In the genomic region with DNA sequence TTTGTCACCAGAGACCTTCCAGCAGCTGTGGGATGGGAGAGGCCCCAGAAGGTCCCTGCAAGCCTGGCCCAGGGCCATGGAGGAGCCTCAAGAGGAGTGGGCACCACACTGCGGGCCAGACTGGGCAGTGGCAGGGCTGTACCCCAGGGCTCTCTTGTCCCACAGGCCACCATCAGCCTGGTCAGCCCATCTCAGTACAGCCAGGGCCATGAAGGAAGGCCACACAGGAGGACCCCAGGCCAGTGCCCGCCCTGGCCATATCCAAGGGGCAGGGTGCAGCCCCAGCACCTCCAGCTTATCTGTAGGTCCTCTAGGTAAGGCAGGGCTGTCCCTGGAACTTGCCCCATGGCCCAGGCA, we compare ENCODE assay signal across 1 cellular context.
TF ChIP-seq lines count a peak whose summit lies in the region.

No MANE protein-coding gene starts in this region.

TF ChIP-seq in K562, 482 proteins besides CTCF, POLR2A, EP300 and RAD21:
- TF ChIP-seq KDM5B (IDR thresholded peaks at IDR 0.05; ENCODE audit: insufficient replicate concordance, low read depth, low read length) (peak; percentile 36), ZNF133 (CRISPR knock-in tag; IDR thresholded peaks at IDR 0.05) (no peak), RBM22 (IDR thresholded peaks at IDR 0.05; ENCODE audit: low read depth, low read length, poor library complexity, severe bottlenecking) (no peak), NCOA1 (IDR thresholded peaks at IDR 0.05; ENCODE audit: low read depth) (no peak), FOXP4 (CRISPR knock-in tag; IDR thresholded peaks at IDR 0.05; ENCODE audit: borderline replicate concordance) (no peak)
